In genomic region chr17:78125138-78125913, GRCh38 we compare ENCODE assay signal across 8 cellular contexts. TPM values are rescaled to one million over a fixed set of nuclear protein-coding genes. Genes with fewer than 3 reads are reported as not detected.
DNase-seq lines count a peak whose midpoint lies in the region; ATAC-seq, FAIRE-seq and TF ChIP-seq lines count a peak whose summit lies in the region.

No MANE protein-coding gene starts in this region.

- TF ChIP-seq CTCF in activated B cell treated with CpG ODN at 0.5 μM for 24 hours (IDR thresholded peaks at IDR 0.05), result no peak
- no peak for TF ChIP-seq CTCF in left ventricle myocardium inferior (IDR thresholded peaks at IDR 0.05; ENCODE audit: borderline replicate concordance)
- TF ChIP-seq CTCF in suprapubic skin (IDR thresholded peaks at IDR 0.05), result no peak

- peaks cover 49% of the 10 kb centered on the region for H3K36me3 Mint-ChIP-seq in activated B cell treated with CpG ODN at 0.5 μM for 24 hours (ENCODE audit: low read depth)

- H3K4me1 Mint-ChIP-seq in activated B cell treated with CpG ODN at 0.5 μM for 24 hours, result peaks cover 83% of the 10 kb centered on the region

- FAIRE-seq in H54 (lab: Jason Lieb, UNC), result no peak

- H3K9me3 ChIP-seq in left ventricle myocardium inferior (replicated peaks), result no peaks in the 10 kb centered on the region
- H3K9me3 ChIP-seq in suprapubic skin, result no peaks in the 10 kb centered on the region

- POLR2A ChIA-PET in activated B cell treated with CpG ODN at 0.5 μM for 24 hours (lab: Charles Lee), result interaction anchor here (0.7 to 48.2 kb wide), 8 partner anchors 11 to 126 kb away, joined by 3 to 2404 read pairs (median 9); partner anchors contain the start of genes AFMID, C17orf99, SYNGR2 and TK1

- no peaks in the 10 kb centered on the region for H3K27me3 ChIP-seq in left ventricle myocardium inferior (ENCODE audit: low read depth)
- no peaks in the 10 kb centered on the region for H3K27me3 ChIP-seq in suprapubic skin

- peak overlapping the region; percentile 70 for H3K27ac Mint-ChIP-seq in activated B cell treated with CpG ODN at 0.5 μM for 24 hours

- H3K4me3 ChIP-seq in left ventricle myocardium inferior, result peak overlapping the region; percentile 82
- H3K4me3 ChIP-seq in suprapubic skin, result no peak overlapping the region

- intact Hi-C loops in activated B cell treated with CpG ODN at 0.5 μM for 24 hours (cut with micrococcal nuclease) (loop anchor here (10.0 kb wide), 1 partner anchor 681 kb away; no protein-coding TSS in a partner anchor), left ventricle myocardium inferior (cut with micrococcal nuclease) (no loop called here)

- 73% methylated on average over 5 of the region's 39 CpGs for WGBS in suprapubic skin

- H3K27me3 Mint-ChIP-seq in activated B cell treated with CpG ODN at 0.5 μM for 24 hours, result no peaks in the 10 kb centered on the region

- peak overlapping the region; percentile 93 for H3K27ac ChIP-seq in left ventricle myocardium inferior (replicated peaks)
- peak overlapping the region; percentile 5 for H3K27ac ChIP-seq in suprapubic skin

- H3K4me3 Mint-ChIP-seq in activated B cell treated with CpG ODN at 0.5 μM for 24 hours, result peak overlapping the region; percentile 32

- CTCF ChIA-PET in activated B cell treated with CpG ODN at 0.5 μM for 24 hours (lab: Charles Lee), result interaction anchor here (0.6 to 15.7 kb wide), 4 partner anchors 13 to 126 kb away, joined by 3 to 220 read pairs (median 4); no protein-coding TSS in a partner anchor

- no peaks in the 10 kb centered on the region for H3K9me3 Mint-ChIP-seq in activated B cell treated with CpG ODN at 0.5 μM for 24 hours

- TF ChIP-seq POLR2A in suprapubic skin (IDR thresholded peaks at IDR 0.05) (no peak), H54 (IDR thresholded peaks at IDR 0.05; ENCODE audit: low read depth, low read length) (no peak)

- H3K36me3 ChIP-seq in left ventricle myocardium inferior (peaks cover 52% of the 10 kb centered on the region), suprapubic skin (peaks cover 53% of the 10 kb centered on the region)

- H3K4me1 ChIP-seq in left ventricle myocardium inferior (peaks cover 74% of the 10 kb centered on the region), suprapubic skin (peaks cover 61% of the 10 kb centered on the region)

- no peak for ATAC-seq in activated B cell treated with CpG ODN at 0.5 μM for 24 hours (ENCODE audit: low read depth)
- no peak for ATAC-seq in HG03432 (IDR thresholded peaks at IDR 0.05; ENCODE audit: unreplicated experiment)
- ATAC-seq in HG03378 (IDR thresholded peaks at IDR 0.05; ENCODE audit: unreplicated experiment), result no peak

- TF ChIP-seq EP300 in suprapubic skin (IDR thresholded peaks at IDR 0.05), result no peak

- DNase-seq in activated CD8-positive, alpha-beta memory T cell treated with anti-CD3 and anti-CD28 coated beads for 24 hours, result peak; percentile 86
- no peak for DNase-seq in activated CD8-positive, alpha-beta memory T cell treated with anti-CD3 and anti-CD28 coated beads, Interleukin-2, amount 50 U/mL, for 4 hours
- no peak for DNase-seq in activated B cell treated with CpG ODN at 0.5 μM for 24 hours
- DNase-seq in left ventricle myocardium inferior, result no peak
- DNase-seq in suprapubic skin (ENCODE audit: low spot score in 2 of 2), result peak in 1 of 2 donors; percentile 63
- no peak for DNase-seq in H54 (ENCODE audit: insufficient read length, low spot score)

RNA-seq across cellular contexts. Expression of gene TMC6, which starts 3.2 kb away (rescaled TPM):
- total RNA-seq in activated B cell treated with CpG ODN at 0.5 μM for 24 hours (746 and 896 TPM in 2 replicates), left ventricle myocardium inferior (39.5 TPM), suprapubic skin (10 to 100 TPM; 27.9 to 48.8 (median 32.0) TPM)

RNA-seq across cellular contexts. Expression of gene TMC8, which starts 5.2 kb away (rescaled TPM):
- total RNA-seq in activated B cell treated with CpG ODN at 0.5 μM for 24 hours (166 and 181 TPM in 2 replicates), left ventricle myocardium inferior (1.3 TPM), suprapubic skin (1 to 10 TPM in 2 of 4 donors, under 1 TPM in 2; 0.36 to 6.4 (median 1.8) TPM)

RNA-seq across cellular contexts. Expression of gene C17orf99, which starts 20.9 kb away (rescaled TPM):
- total RNA-seq in activated B cell treated with CpG ODN at 0.5 μM for 24 hours, result 5.2 and 7.1 TPM in 2 replicates
- total RNA-seq in left ventricle myocardium inferior, result not detected
- total RNA-seq in suprapubic skin, result 1 to 10 TPM in 3 of 4 donors, not detected in 1; 1.4 to 2.7 (median 2.1) TPM

RNA-seq across cellular contexts. Expression of gene SYNGR2, which starts 43.1 kb away (rescaled TPM):
- total RNA-seq in activated B cell treated with CpG ODN at 0.5 μM for 24 hours, result 636 and 647 TPM in 2 replicates
- 86.9 TPM for total RNA-seq in left ventricle myocardium inferior
- total RNA-seq in suprapubic skin, result 100 to 1,000 TPM; 127 to 139 (median 133) TPM

Comparison
In these comparisons a context has a peak if more than half of its experiments do, and no peak if none do; other contexts are left out.
1. RNA of gene TMC6, which starts 3.2 kb away (total RNA-seq): 746 to 896 TPM in activated B cell treated with CpG ODN at 0.5 μM for 24 hours; 39.5 TPM in left ventricle myocardium inferior (single experiment) and 27.9 to 48.8 TPM in suprapubic skin; every median in the first group is over 10 times any median in the second.
2. RNA of gene TMC8, which starts 5.2 kb away (total RNA-seq): 166 to 181 TPM in activated B cell treated with CpG ODN at 0.5 μM for 24 hours; 0.36 to 6.4 TPM in suprapubic skin and 1.3 TPM in left ventricle myocardium inferior (single experiment); every median in the first group is over 10 times any median in the second.